ENCODE assay signal across 2 cellular contexts in the genomic region with DNA sequence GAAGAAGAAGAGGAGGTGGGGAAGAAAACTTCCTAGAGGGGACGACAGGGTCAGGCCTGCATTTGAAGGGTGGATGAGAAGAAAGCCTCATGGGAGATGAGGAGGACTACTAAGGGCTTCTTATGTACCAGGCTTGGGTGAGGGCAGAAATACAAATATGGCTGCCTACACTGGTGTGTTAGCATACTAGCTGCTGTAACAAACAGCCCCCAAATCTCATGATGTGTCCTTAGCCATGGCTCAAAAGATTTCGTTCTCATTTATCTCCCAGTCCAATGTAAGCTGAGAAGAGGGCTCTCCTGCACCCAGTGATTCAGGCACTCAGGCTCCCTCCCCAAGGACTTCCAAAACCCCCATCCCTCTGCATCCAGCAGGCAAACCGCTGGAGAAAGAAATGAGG.
TF ChIP-seq lines count a peak whose summit lies in the region.

No MANE protein-coding gene starts in this region.

TF ChIP-seq in IMR-90, 13 proteins besides CTCF, POLR2A, EP300 and RAD21:
- no peak for TF ChIP-seq RFX5 (IDR thresholded peaks at IDR 0.05; ENCODE audit: low read depth, low read length)

TF ChIP-seq in H1, 55 proteins besides CTCF, POLR2A, EP300 and RAD21:
- TF ChIP-seq SIRT6 (IDR thresholded peaks at IDR 0.05; ENCODE audit: low read length): no peak
- TF ChIP-seq CTBP2 (IDR thresholded peaks at IDR 0.05; ENCODE audit: borderline replicate concordance, insufficient read depth, insufficient read length, low read length): no peak
- TF ChIP-seq CEBPB (IDR thresholded peaks at IDR 0.05; ENCODE audit: low read depth, low read length): no peak
- no peak for TF ChIP-seq GTF2F1 (IDR thresholded peaks at IDR 0.05; ENCODE audit: borderline replicate concordance, low read depth, low read length)
- TF ChIP-seq KDM1A (IDR thresholded peaks at IDR 0.05; ENCODE audit: borderline replicate concordance, low read length): no peak
- no peak for TF ChIP-seq SAP30 (IDR thresholded peaks at IDR 0.05; ENCODE audit: insufficient read depth, insufficient replicate concordance, low read length)
TF ChIP-seq in H1: peak in this region for 0.
